32 cellular contexts compared by ENCODE assay signal in the genomic region with DNA sequence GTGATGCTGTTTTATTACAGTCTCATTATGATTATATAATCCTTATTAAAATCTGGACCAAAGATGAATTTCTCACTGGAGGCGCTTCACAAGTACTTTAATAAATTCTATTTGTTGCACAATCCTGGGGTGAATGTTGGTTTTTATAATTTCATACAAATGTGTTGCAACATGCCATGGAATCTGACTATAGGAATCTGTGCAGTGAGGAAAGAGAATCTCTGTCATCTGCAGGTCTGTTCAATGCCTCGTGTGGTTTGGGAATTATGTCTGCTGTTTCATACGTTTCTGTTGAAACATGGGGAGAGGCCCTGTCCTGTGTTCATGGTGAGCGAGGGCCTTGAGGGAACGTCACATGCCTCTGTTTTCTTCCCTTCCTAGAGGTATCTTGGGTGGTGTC.
"Had no signal": no experiment of that assay in that cellular context is flagged by ENCODE, and none has a peak within 500 bp of the region (broad histone marks: within the 10 kb centered on the region; RNA-seq: fewer than 3 reads in every experiment).

No MANE protein-coding gene starts in this region.

- H3K4me3 ChIP-seq: cardiac muscle cell, coronary artery, dorsolateral prefrontal cortex, heart right ventricle, left ventricle myocardium inferior, lung, right lobe of liver, skin epidermis, uterus had no signal

- DNase-seq: activated CD4-positive, alpha-beta T cell treated with anti-CD3 and anti-CD28 coated beads for 36 hours; activated CD4-positive, CD25-positive, alpha-beta regulatory T cell; activated CD8-positive, alpha-beta T cell treated with anti-CD3 and anti-CD28 coated beads, Interleukin-2, amount 10 ng/mL, durations not matched to agents 7 days and 5 days; activated naive CD4-positive, alpha-beta T cell; activated T-cell treated with anti-CD3 and anti-CD28 coated beads for 4 hours; activated T-cell treated with anti-CD3 and anti-CD28 coated beads, Interleukin-2, amount 50 U/mL, for 72 hours; anterior cingulate cortex; cerebellar nuclear complex; effector memory CD4-positive, alpha-beta T cell; foreskin melanocyte; heart right ventricle; left ventricle myocardium inferior; naive B cell; nephron progenitor cell; stimulated activated CD4-positive, alpha-beta T cell treated with anti-CD3 and anti-CD28 coated beads, Interleukin-4, amount 100 ng/mL, for 24 hours; stimulated activated naive CD8-positive, alpha-beta T cell treated with anti-CD3 and anti-CD28 coated beads, Interleukin-15, amount 100 ng/mL, for 72 hours; substantia nigra; T-helper 1 cell; uterus had no signal

- H3K27ac Mint-ChIP-seq: activated CD4-positive, alpha-beta T cell treated with anti-CD3 and anti-CD28 coated beads for 36 hours; activated CD8-positive, alpha-beta T cell treated with anti-CD3 and anti-CD28 coated beads, Interleukin-2, amount 10 ng/mL, durations not matched to agents 7 days and 5 days; activated naive CD4-positive, alpha-beta T cell treated with anti-CD3 and anti-CD28 coated beads, Interleukin-2, amount 50 U/mL, for 72 hours; activated T-cell treated with anti-CD3 and anti-CD28 coated beads, Interleukin-2, amount 50 U/mL, for 72 hours; naive B cell; nephron progenitor cell; stimulated activated effector memory CD8-positive, alpha-beta T cell treated with anti-CD3 and anti-CD28 coated beads, Interleukin-12 subunit alpha, Interleukin-12 subunit beta, amount 100 ng/mL, for 72 hours; T-helper 2 cell treated with Interferon-gamma antibody and Interleukin-4, amounts not matched to agents 5 μg/mL and 100 μg/mL, for 36 hours; type B pancreatic cell had no signal

- H3K9me3 ChIP-seq: heart right ventricle, left ventricle myocardium inferior, neutrophil, right lobe of liver, uterus had no signal

- ATAC-seq: activated CD4-positive, alpha-beta T cell treated with anti-CD3 and anti-CD28 coated beads for 36 hours; activated CD8-positive, alpha-beta T cell treated with anti-CD3 and anti-CD28 coated beads, Interleukin-2, amount 10 ng/mL, durations not matched to agents 7 days and 5 days; activated naive CD4-positive, alpha-beta T cell treated with anti-CD3 and anti-CD28 coated beads, Interleukin-2, amount 50 U/mL, for 72 hours; activated T-cell treated with anti-CD3 and anti-CD28 coated beads, Interleukin-2, amount 50 U/mL, for 72 hours; esophagus mucosa; heart right ventricle; right lobe of liver; stimulated activated effector memory CD8-positive, alpha-beta T cell treated with anti-CD3 and anti-CD28 coated beads, Interleukin-12 subunit alpha, Interleukin-12 subunit beta, amount 100 ng/mL, for 72 hours; stimulated activated naive CD8-positive, alpha-beta T cell treated with anti-CD3 and anti-CD28 coated beads, Interleukin-15, amount 100 ng/mL, for 72 hours had no signal

- H3K4me3 Mint-ChIP-seq: activated CD4-positive, alpha-beta T cell treated with anti-CD3 and anti-CD28 coated beads for 36 hours; activated CD8-positive, alpha-beta T cell treated with anti-CD3 and anti-CD28 coated beads, Interleukin-2, amount 10 ng/mL, durations not matched to agents 7 days and 5 days; activated T-cell treated with anti-CD3 and anti-CD28 coated beads, Interleukin-2, amount 50 U/mL, for 72 hours; naive B cell; nephron progenitor cell; stimulated activated effector memory CD8-positive, alpha-beta T cell treated with anti-CD3 and anti-CD28 coated beads, Interleukin-12 subunit alpha, Interleukin-12 subunit beta, amount 100 ng/mL, for 72 hours; stimulated activated naive CD8-positive, alpha-beta T cell treated with anti-CD3 and anti-CD28 coated beads, Interleukin-15, amount 100 ng/mL, for 72 hours; T-helper 2 cell treated with Interferon-gamma antibody and Interleukin-4, amounts not matched to agents 5 μg/mL and 100 μg/mL, for 36 hours; type B pancreatic cell had no signal

- H3K36me3 Mint-ChIP-seq: activated naive CD4-positive, alpha-beta T cell treated with anti-CD3 and anti-CD28 coated beads, Interleukin-2, amount 50 U/mL, for 72 hours; naive B cell; stimulated activated effector memory CD8-positive, alpha-beta T cell treated with anti-CD3 and anti-CD28 coated beads, Interleukin-12 subunit alpha, Interleukin-12 subunit beta, amount 100 ng/mL, for 72 hours; type B pancreatic cell had no signal

- H3K27me3 ChIP-seq: cardiac muscle cell, dorsolateral prefrontal cortex, neutrophil, right lobe of liver, uterus had no signal

- H3K27ac ChIP-seq: cardiac muscle cell, coronary artery, dorsolateral prefrontal cortex, heart right ventricle, left ventricle myocardium inferior, neutrophil, right lobe of liver, skin epidermis, uterus had no signal

- H3K36me3 ChIP-seq: cardiac muscle cell, heart right ventricle, left ventricle myocardium inferior, neutrophil, right lobe of liver, uterus had no signal

- H3K9me3 Mint-ChIP-seq: activated naive CD4-positive, alpha-beta T cell treated with anti-CD3 and anti-CD28 coated beads, Interleukin-2, amount 50 U/mL, for 72 hours; activated T-cell treated with anti-CD3 and anti-CD28 coated beads, Interleukin-2, amount 50 U/mL, for 72 hours; nephron progenitor cell; stimulated activated effector memory CD8-positive, alpha-beta T cell treated with anti-CD3 and anti-CD28 coated beads, Interleukin-12 subunit alpha, Interleukin-12 subunit beta, amount 100 ng/mL, for 72 hours; stimulated activated naive CD8-positive, alpha-beta T cell treated with anti-CD3 and anti-CD28 coated beads, Interleukin-15, amount 100 ng/mL, for 72 hours; T-helper 2 cell treated with Interferon-gamma antibody and Interleukin-4, amounts not matched to agents 5 μg/mL and 100 μg/mL, for 36 hours; type B pancreatic cell had no signal

- FAIRE-seq: islet of Langerhans had no signal

- H3K27me3 Mint-ChIP-seq: activated CD4-positive, alpha-beta T cell treated with anti-CD3 and anti-CD28 coated beads for 36 hours had no signal

- H3K4me1 Mint-ChIP-seq: activated CD4-positive, alpha-beta T cell treated with anti-CD3 and anti-CD28 coated beads for 36 hours; naive B cell; nephron progenitor cell; stimulated activated effector memory CD8-positive, alpha-beta T cell treated with anti-CD3 and anti-CD28 coated beads, Interleukin-12 subunit alpha, Interleukin-12 subunit beta, amount 100 ng/mL, for 72 hours; stimulated activated naive CD8-positive, alpha-beta T cell treated with anti-CD3 and anti-CD28 coated beads, Interleukin-15, amount 100 ng/mL, for 72 hours had no signal

- H3K4me1 ChIP-seq: heart right ventricle, left ventricle myocardium inferior, right lobe of liver, uterus had no signal
